ENCODE assay signal across 36 cellular contexts in the genomic region with DNA sequence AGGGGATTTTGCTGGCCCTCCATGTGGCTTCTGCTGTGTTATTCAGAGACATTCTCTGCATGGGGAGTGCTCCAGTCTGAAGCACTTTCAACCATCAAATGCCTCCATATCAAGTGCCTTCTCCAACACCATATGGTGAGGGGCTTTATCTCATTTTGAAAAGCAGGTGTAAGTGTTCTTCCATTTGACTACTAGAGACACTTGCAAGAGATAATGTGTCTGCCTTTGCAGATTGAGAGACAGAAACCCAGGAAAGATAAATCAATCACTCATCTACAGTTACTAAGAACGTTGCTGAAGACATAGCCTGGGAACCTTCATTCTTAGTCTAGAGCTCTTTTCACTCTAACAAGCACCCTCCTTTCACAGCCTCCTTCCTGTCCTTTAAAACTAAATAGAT. TPM values are rescaled to one million over a fixed set of nuclear protein-coding genes. Genes with fewer than 3 reads are reported as not detected.
"Had no signal": no experiment of that assay in that cellular context is flagged by ENCODE, and none has a peak within 500 bp of the region (broad histone marks: within the 10 kb centered on the region; RNA-seq: fewer than 3 reads in every experiment).

No MANE protein-coding gene starts in this region.

- H3K4me1 Mint-ChIP-seq: activated CD4-positive, alpha-beta T cell treated with anti-CD3 and anti-CD28 coated beads for 36 hours; activated T-helper 17 cell treated with anti-CD3 and anti-CD28 coated beads, Interleukin-2, amount 50 U/mL, for 72 hours had no signal

- H3K4me3 Mint-ChIP-seq: activated CD4-positive, alpha-beta T cell treated with anti-CD3 and anti-CD28 coated beads for 36 hours; activated CD8-positive, alpha-beta T cell treated with anti-CD3 and anti-CD28 coated beads for 36 hours; activated naive CD8-positive, alpha-beta T cell; activated T-cell treated with anti-CD3 and anti-CD28 coated beads, Interleukin-2, amount 50 U/mL, for 4 hours; activated T-helper 17 cell treated with anti-CD3 and anti-CD28 coated beads, Interleukin-2, amount 50 U/mL, for 72 hours; effector memory CD8-positive, alpha-beta T cell had no signal

- H3K4me3 ChIP-seq: esophagus squamous epithelium, gastroesophageal sphincter, heart right ventricle had no signal

- H3K27ac ChIP-seq: brain microvascular endothelial cell, esophagus squamous epithelium, gastroesophageal sphincter, heart right ventricle had no signal

- ATAC-seq: activated CD4-positive, alpha-beta T cell treated with anti-CD3 and anti-CD28 coated beads for 36 hours; activated CD8-positive, alpha-beta T cell treated with anti-CD3 and anti-CD28 coated beads for 36 hours; activated T-cell treated with anti-CD3 and anti-CD28 coated beads, Interleukin-2, amount 50 U/mL, for 4 hours; activated T-helper 17 cell treated with anti-CD3 and anti-CD28 coated beads, Interleukin-2, amount 50 U/mL, for 72 hours; effector memory CD8-positive, alpha-beta T cell; gastroesophageal sphincter; heart right ventricle had no signal

- H3K36me3 Mint-ChIP-seq: activated naive CD8-positive, alpha-beta T cell had no signal

- H3K9me3 Mint-ChIP-seq: activated CD8-positive, alpha-beta T cell treated with anti-CD3 and anti-CD28 coated beads for 36 hours; activated T-cell treated with anti-CD3 and anti-CD28 coated beads, Interleukin-2, amount 50 U/mL, for 4 hours; activated T-helper 17 cell treated with anti-CD3 and anti-CD28 coated beads, Interleukin-2, amount 50 U/mL, for 72 hours; effector memory CD8-positive, alpha-beta T cell had no signal

- H3K27ac Mint-ChIP-seq: activated CD4-positive, alpha-beta T cell treated with anti-CD3 and anti-CD28 coated beads for 36 hours; activated CD8-positive, alpha-beta T cell treated with anti-CD3 and anti-CD28 coated beads for 36 hours; activated naive CD8-positive, alpha-beta T cell; activated T-helper 17 cell treated with anti-CD3 and anti-CD28 coated beads, Interleukin-2, amount 50 U/mL, for 72 hours; effector memory CD8-positive, alpha-beta T cell had no signal

- H3K36me3 ChIP-seq: brain microvascular endothelial cell, esophagus squamous epithelium, gastroesophageal sphincter, heart right ventricle had no signal

- H3K9me3 ChIP-seq: esophagus squamous epithelium, gastroesophageal sphincter, heart right ventricle had no signal

- H3K4me1 ChIP-seq: esophagus squamous epithelium, gastroesophageal sphincter, heart right ventricle had no signal

- DNase-seq: activated CD4-positive, alpha-beta T cell treated with anti-CD3 and anti-CD28 coated beads for 36 hours; activated CD4-positive, alpha-beta T cell treated with anti-CD3 and anti-CD28 coated beads, Interleukin-2, amount 50 U/mL, for 1 hour; activated CD4-positive, alpha-beta T cell treated with anti-CD3 and anti-CD28 coated beads, Interleukin-2, amount 50 U/mL, for 48 hours; activated CD4-positive, CD25-positive, alpha-beta regulatory T cell; activated CD4-positive, CD25-positive, alpha-beta regulatory T cell treated with anti-CD3 and anti-CD28 coated beads, Interleukin-2, amount 50 U/mL, for 72 hours; activated CD8-positive, alpha-beta memory T cell treated with anti-CD3 and anti-CD28 coated beads for 24 hours; activated CD8-positive, alpha-beta T cell treated with anti-CD3 and anti-CD28 coated beads for 36 hours; activated effector memory CD4-positive, alpha-beta T cell treated with Interleukin-2 at 50 U/mL for 16 hours; activated gamma-delta T cell treated with Interleukin-2 at 50 U/mL for 16 hours; activated naive CD4-positive, alpha-beta T cell treated with anti-CD3 and anti-CD28 coated beads, Interleukin-2, amount 50 U/mL, for 16 hours; activated naive CD4-positive, alpha-beta T cell treated with Interleukin-2 at 50 U/mL for 16 hours; activated T-cell treated with anti-CD3 and anti-CD28 coated beads, Interleukin-2, amount 50 U/mL, for 4 hours; amniotic stem cell; anterior cingulate cortex; brain microvascular endothelial cell; caudate nucleus; cortex of kidney; dermis blood vessel endothelial cell; effector CD4-positive, alpha-beta T cell; effector memory CD8-positive, alpha-beta T cell; esophagus squamous epithelium; foreskin melanocyte; heart right ventricle; T-helper 2 cell had no signal

- H3K27me3 ChIP-seq: brain microvascular endothelial cell, esophagus squamous epithelium, gastroesophageal sphincter had no signal

RNA-seq across cellular contexts. Expression of gene REG4, which starts 29.5 kb away (rescaled TPM):
- total RNA-seq: astrocyte, bronchial epithelial cell, chondrocyte, dermis blood vessel endothelial cell, esophagus squamous epithelium, fibroblast of lung, fibroblast of villous mesenchyme, gastroesophageal sphincter, glomerular endothelial cell, heart right ventricle had no signal
- polyA plus RNA-seq: fibroblast of lung, heart right ventricle had no signal

RNA-seq across cellular contexts. Expression of gene ADAM30, which starts 55.6 kb away (rescaled TPM):
- total RNA-seq: activated CD4-positive, alpha-beta T cell treated with anti-CD3 and anti-CD28 coated beads for 36 hours; activated CD8-positive, alpha-beta T cell treated with anti-CD3 and anti-CD28 coated beads for 36 hours; activated T-cell treated with anti-CD3 and anti-CD28 coated beads, Interleukin-2, amount 50 U/mL, for 4 hours; activated T-helper 17 cell treated with anti-CD3 and anti-CD28 coated beads, Interleukin-2, amount 50 U/mL, for 72 hours; astrocyte; bronchial epithelial cell; chondrocyte; dermis blood vessel endothelial cell; esophagus squamous epithelium; fibroblast of lung; gastroesophageal sphincter; glomerular endothelial cell; heart right ventricle; T-helper 1 cell treated with Interleukin-12 subunit alpha and Interleukin-12 subunit beta and Interleukin-4 antibody, amounts not matched to agents 30 ng/mL and 1 ng/mL, for 36 hours had no signal
- polyA plus RNA-seq: adipose tissue, esophagus, fibroblast of lung, heart right ventricle had no signal
